In genomic region chr11:63763506-63764200, GRCh38 we compare ENCODE assay signal across 13 cellular contexts. TPM values are rescaled to one million over a fixed set of nuclear protein-coding genes. Genes with fewer than 3 reads are reported as not detected.
A peak's percentile ranks its signal among the peaks of the same experiment; 100 is the strongest.
DNase-seq lines count a peak whose midpoint lies in the region; ATAC-seq and TF ChIP-seq lines count a peak whose summit lies in the region.
"Had no signal": no experiment of that assay in that cellular context is flagged by ENCODE, and none has a peak within 500 bp of the region (broad histone marks: within the 10 kb centered on the region; RNA-seq: fewer than 3 reads in every experiment).

No MANE protein-coding gene starts in this region.

- peak overlapping the region; percentile 100 for H4K8ac ChIP-seq in neuronal stem cell (ENCODE audit: low read depth, low read length)

- H3K27me3 Mint-ChIP-seq in naive thymus-derived CD8-positive, alpha-beta T cell: no peaks in the 10 kb centered on the region
- no peaks in the 10 kb centered on the region for H3K27me3 Mint-ChIP-seq in CD8-positive, alpha-beta T cell (ENCODE audit: low read depth)

- peaks cover 6% of the 10 kb centered on the region for H3K79me1 ChIP-seq in neuronal stem cell (ENCODE audit: low read depth, low read length)

- H2BK15ac ChIP-seq in neuronal stem cell (ENCODE audit: low read length): peak overlapping the region; percentile 94

- H3K4me1 ChIP-seq in left ventricle myocardium inferior: peaks cover 60% of the 10 kb centered on the region
- H3K4me1 ChIP-seq in neuronal stem cell (ENCODE audit: control insufficient read depth in 2 of 2, insufficient read depth in 1 of 2, low read depth in 1 of 2, low read length in 2 of 2): peaks cover 29 to 40% of the 10 kb centered on the region in 2 donors
- no peaks in the 10 kb centered on the region for H3K4me1 ChIP-seq in aorta (ENCODE audit: control insufficient read depth in 1 of 2, insufficient read depth in 2 of 2, low read length in 2 of 2)
- peaks cover 8% of the 10 kb centered on the region for H3K4me1 ChIP-seq in CD8-positive, alpha-beta T cell (ENCODE audit: insufficient read depth, low read length)

- intact Hi-C loops in Right ventricle myocardium inferior (cut with DNase I) (loop anchor here (10.0 kb wide), 1 partner anchor 391 kb away; no protein-coding TSS in a partner anchor), cardiac septum (cut with DNase I) (loop anchor here (10.0 kb wide), 1 partner anchor 381 kb away; no protein-coding TSS in a partner anchor), left ventricle myocardium inferior (cut with micrococcal nuclease) (no loop called here), aorta (cut with DNase I) (loop anchor here in 1 of 2 donors (10.0 kb wide), 2 partner anchors 81 to 391 kb away; no protein-coding TSS in a partner anchor)
- intact Hi-C loops in CD8-positive, alpha-beta T cell (cut with DNase I, micrococcal nuclease): no loop called here

- H3K27me3 ChIP-seq in left ventricle myocardium inferior (ENCODE audit: low read depth) (no peaks in the 10 kb centered on the region), neuronal stem cell (ENCODE audit: control insufficient read depth in 3 of 3, insufficient read depth in 3 of 3, low read depth in 1 of 3, low read length in 3 of 3) (no peaks in the 10 kb centered on the region), aorta (ENCODE audit: control insufficient read depth in 1 of 2, insufficient read depth in 2 of 2, low read length in 1 of 2) (no peaks in the 10 kb centered on the region)
- no peaks in the 10 kb centered on the region for H3K27me3 ChIP-seq in CD8-positive, alpha-beta T cell (ENCODE audit: insufficient read depth, low read length)

- CTCF ChIA-PET in CD8-positive, alpha-beta T cell (lab: Charles Lee): no interaction called here

- peak; percentile 5 for ATAC-seq in Right ventricle myocardium inferior
- ATAC-seq in aorta (ENCODE audit: low FRiP score): no peak
- ATAC-seq in GM18517 (IDR thresholded peaks at IDR 0.05; ENCODE audit: unreplicated experiment): no peak
- no peak for ATAC-seq in naive thymus-derived CD8-positive, alpha-beta T cell
- ATAC-seq in CD8-positive, alpha-beta T cell: no peak

- no peaks in the 10 kb centered on the region for H3K9me3 ChIP-seq in left ventricle myocardium inferior (replicated peaks)
- no peaks in the 10 kb centered on the region for H3K9me3 ChIP-seq in neuronal stem cell (replicated peaks in 1 of 2; ENCODE audit: control insufficient read depth in 2 of 2, insufficient read depth in 1 of 2, low read depth in 1 of 2, low read length in 2 of 2)
- no peaks in the 10 kb centered on the region for H3K9me3 ChIP-seq in aorta (ENCODE audit: control insufficient read depth, low read length)
- no peaks in the 10 kb centered on the region for H3K9me3 ChIP-seq in CD8-positive, alpha-beta T cell (ENCODE audit: low read length)

- H3K23ac ChIP-seq in neuronal stem cell (ENCODE audit: low read depth, low read length, poor library complexity): peak overlapping the region; percentile 95

- POLR2A ChIA-PET in naive thymus-derived CD8-positive, alpha-beta T cell (lab: Charles Lee): no interaction called here
- POLR2A ChIA-PET in CD8-positive, alpha-beta T cell (lab: Charles Lee): no interaction called here

- H4K91ac ChIP-seq in neuronal stem cell (ENCODE audit: low read depth, low read length, poor library complexity): no peak overlapping the region

- H3K4ac ChIP-seq in neuronal stem cell (ENCODE audit: low read length): peak overlapping the region; percentile 85

- peak overlapping the region; percentile 76 for H2BK5ac ChIP-seq in neuronal stem cell (ENCODE audit: low read length)

- whole genome bisulfite sequencing in neuronal stem cell (ENCODE audit: extremely low coverage in 2 of 2, insufficient read length in 2 of 2, insufficient replicate concordance in 1 of 2), 2 donors: no CpG with 5 or more reads among the region's 61 CpGs
- WGBS in aorta, 2 donors: 69 to 83% methylated on average over 52 to 61 of the region's 61 CpGs

- H3K36me3 Mint-ChIP-seq in naive thymus-derived CD8-positive, alpha-beta T cell: peaks cover 0 to 15% (median under 1%) of the 10 kb centered on the region in 3 donors
- peaks cover 8% of the 10 kb centered on the region for H3K36me3 Mint-ChIP-seq in CD8-positive, alpha-beta T cell

- H2AK5ac ChIP-seq in neuronal stem cell (ENCODE audit: low read depth, low read length): peak overlapping the region; percentile 97

- peak overlapping the region; percentile 99 for H3K18ac ChIP-seq in neuronal stem cell (ENCODE audit: low read length)

- H3K4me3 Mint-ChIP-seq in naive thymus-derived CD8-positive, alpha-beta T cell: no peak overlapping the region
- no peak overlapping the region for H3K4me3 Mint-ChIP-seq in CD8-positive, alpha-beta T cell
- H3K4me3 Mint-ChIP-seq: dendritic cell treated with granulocyte-macrophage colony-stimulating factor and Interleukin-4, amounts not matched to agents 40 ng/mL and 50 ng/mL, for 4 days had no signal

- peak overlapping the region; percentile 69 for H2BK12ac ChIP-seq in neuronal stem cell (ENCODE audit: low read length)

- peak overlapping the region; percentile 71 for H3K27ac ChIP-seq in left ventricle myocardium inferior (replicated peaks)
- peak overlapping the region; percentile 93 for H3K27ac ChIP-seq in neuronal stem cell (replicated peaks; ENCODE audit: low read length)
- H3K27ac ChIP-seq in aorta (ENCODE audit: low read depth in 1 of 2, low read length in 2 of 2): no peak overlapping the region
- H3K27ac ChIP-seq in CD8-positive, alpha-beta T cell (ENCODE audit: low read depth, low read length): no peak overlapping the region
- H3K27ac ChIP-seq: KMS-11 had no signal

- peak overlapping the region; percentile 99 for H3K9ac ChIP-seq in neuronal stem cell (ENCODE audit: low read depth, low read length, poor library complexity)
- H3K9ac ChIP-seq: KMS-11 had no signal

- H3K4me1 Mint-ChIP-seq in naive thymus-derived CD8-positive, alpha-beta T cell: peaks cover 7 to 17% (median 12%) of the 10 kb centered on the region in 4 donors
- H3K4me1 Mint-ChIP-seq in CD8-positive, alpha-beta T cell (ENCODE audit: low read depth): peaks cover 11% of the 10 kb centered on the region

- H2AFZ ChIP-seq in neuronal stem cell (ENCODE audit: low read length): no peak overlapping the region

- H3K4me2 ChIP-seq in neuronal stem cell (ENCODE audit: insufficient read depth, low read length, poor library complexity, severe bottlenecking): peak overlapping the region; percentile 95
- H3K4me2 ChIP-seq: KMS-11 had no signal

- TF ChIP-seq CTCF in left ventricle myocardium inferior (IDR thresholded peaks at IDR 0.05; ENCODE audit: borderline replicate concordance): no peak
- no peak for TF ChIP-seq CTCF in CD8-positive, alpha-beta T cell (IDR thresholded peaks at IDR 0.05)

- no peak for DNase-seq in Right ventricle myocardium inferior (ENCODE audit: missing footprints)
- DNase-seq in cardiac septum (ENCODE audit: low spot score): no peak
- peak; percentile 33 for DNase-seq in left ventricle myocardium inferior
- peak; percentile 76 for DNase-seq in neuronal stem cell (ENCODE audit: low spot score)
- DNase-seq in aorta: peak; percentile 55 to 77
- DNase-seq in naive thymus-derived CD8-positive, alpha-beta T cell: no peak
- DNase-seq in CD8-positive, alpha-beta T cell: no peak
- DNase-seq: activated CD8-positive, alpha-beta memory T cell treated with anti-CD3 and anti-CD28 coated beads, Interleukin-2, amount 50 U/mL, for 4 hours; NCI-H524; stimulated activated CD4-positive, alpha-beta T cell treated with anti-CD3 and anti-CD28 coated beads, Interleukin-4, amount 100 ng/mL, for 1 hour had no signal

- H3K27ac Mint-ChIP-seq in naive thymus-derived CD8-positive, alpha-beta T cell: no peak overlapping the region
- H3K27ac Mint-ChIP-seq in CD8-positive, alpha-beta T cell: no peak overlapping the region
- H3K27ac Mint-ChIP-seq: dendritic cell treated with granulocyte-macrophage colony-stimulating factor and Interleukin-4, amounts not matched to agents 40 ng/mL and 50 ng/mL, for 4 days had no signal

- no peaks in the 10 kb centered on the region for H3K9me3 Mint-ChIP-seq in naive thymus-derived CD8-positive, alpha-beta T cell
- no peaks in the 10 kb centered on the region for H3K9me3 Mint-ChIP-seq in CD8-positive, alpha-beta T cell
- H3K9me3 Mint-ChIP-seq: dendritic cell treated with granulocyte-macrophage colony-stimulating factor and Interleukin-4, amounts not matched to agents 40 ng/mL and 50 ng/mL, for 4 days had no signal

- peaks cover 3% of the 10 kb centered on the region for H3K36me3 ChIP-seq in left ventricle myocardium inferior
- H3K36me3 ChIP-seq in neuronal stem cell (replicated peaks in 1 of 2; ENCODE audit: control insufficient read depth in 2 of 2, insufficient read depth in 2 of 2, low read length in 2 of 2): peaks cover 8 to 71% of the 10 kb centered on the region in 2 donors
- H3K36me3 ChIP-seq in aorta (ENCODE audit: control insufficient read depth in 1 of 2, insufficient read depth in 2 of 2, low read length in 1 of 2): no peaks in the 10 kb centered on the region
- no peaks in the 10 kb centered on the region for H3K36me3 ChIP-seq in CD8-positive, alpha-beta T cell (ENCODE audit: insufficient read depth, low read length)

- peak overlapping the region; percentile 61 for H2BK120ac ChIP-seq in neuronal stem cell (ENCODE audit: low read depth, low read length)

- peak overlapping the region; percentile 99 for H3K14ac ChIP-seq in neuronal stem cell (ENCODE audit: low read length)

- H3K4me3 ChIP-seq in left ventricle myocardium inferior (peak overlapping the region; percentile 66), neuronal stem cell (ENCODE audit: low read length in 2 of 2) (peak overlapping the region in 1 of 2 donors; percentile 89), aorta (ENCODE audit: low read length in 2 of 2) (no peak overlapping the region)
- no peak overlapping the region for H3K4me3 ChIP-seq in CD8-positive, alpha-beta T cell (ENCODE audit: low read depth, low read length)

RNA-seq across cellular contexts. Expression of gene ZFTA, which starts 4.9 kb away (rescaled TPM):
- total RNA-seq in Right ventricle myocardium inferior (12.6 TPM), cardiac septum (14.3 TPM), left ventricle myocardium inferior (11.5 TPM), aorta (10 to 100 TPM; 20.1 to 30.9 TPM)
- polyA plus RNA-seq in neuronal stem cell (2013, experiment 1 of 2): 30.6 TPM
- 29.7 TPM for polyA plus RNA-seq in neuronal stem cell (2013, experiment 2 of 2)
- 10 to 100 TPM in 1 of 2 donors, 1 to 10 TPM in 1; 4.3 to 14.0 TPM for polyA plus RNA-seq in aorta
- 1 to 10 TPM; 7.2 to 7.4 TPM for total RNA-seq in naive thymus-derived CD8-positive, alpha-beta T cell
- polyA plus RNA-seq in naive thymus-derived CD8-positive, alpha-beta T cell: under 1 TPM; 0.09 to 0.56 (median 0.34) TPM
- total RNA-seq in CD8-positive, alpha-beta T cell: 1 to 10 TPM; 3.2 to 5.7 TPM

RNA-seq across cellular contexts. Expression of gene SPINDOC, which starts 49.6 kb away (rescaled TPM):
- total RNA-seq in Right ventricle myocardium inferior: 11.9 TPM
- total RNA-seq in cardiac septum: 14.0 TPM
- total RNA-seq in left ventricle myocardium inferior: 14.0 TPM
- polyA plus RNA-seq in neuronal stem cell (2013, experiment 1 of 2): 75.8 TPM
- polyA plus RNA-seq in neuronal stem cell (2013, experiment 2 of 2): 74.3 TPM
- total RNA-seq in aorta: 10 to 100 TPM; 18.3 to 20.6 TPM
- 10 to 100 TPM in 1 of 2 donors, 1 to 10 TPM in 1; 7.1 to 12.6 TPM for polyA plus RNA-seq in aorta
- total RNA-seq in naive thymus-derived CD8-positive, alpha-beta T cell: 10 to 100 TPM; 11.0 to 13.0 TPM
- polyA plus RNA-seq in naive thymus-derived CD8-positive, alpha-beta T cell: under 1 TPM; 0.47 to 0.66 (median 0.49) TPM
- total RNA-seq in CD8-positive, alpha-beta T cell: 1 to 10 TPM; 4.0 to 4.1 TPM

Comparison
In these comparisons a context has a peak if more than half of its experiments do, and no peak if none do; other contexts are left out.
1. DNase-seq: peak in left ventricle myocardium inferior (single experiment), neuronal stem cell (single experiment) and aorta (2 of 2); none in Right ventricle myocardium inferior (single experiment), cardiac septum (single experiment), naive thymus-derived CD8-positive, alpha-beta T cell (0 of 10) and CD8-positive, alpha-beta T cell (0 of 7).
2. intact Hi-C loops: an anchor here in Right ventricle myocardium inferior (10.0 kb wide) and cardiac septum (10.0 kb wide); none called in left ventricle myocardium inferior and CD8-positive, alpha-beta T cell.
3. H3K27ac ChIP-seq: peak in left ventricle myocardium inferior (single experiment) and neuronal stem cell (single experiment); none in aorta (0 of 2) and CD8-positive, alpha-beta T cell (single experiment).